ENCODE assay signal across 2 cellular contexts in the genomic region with DNA sequence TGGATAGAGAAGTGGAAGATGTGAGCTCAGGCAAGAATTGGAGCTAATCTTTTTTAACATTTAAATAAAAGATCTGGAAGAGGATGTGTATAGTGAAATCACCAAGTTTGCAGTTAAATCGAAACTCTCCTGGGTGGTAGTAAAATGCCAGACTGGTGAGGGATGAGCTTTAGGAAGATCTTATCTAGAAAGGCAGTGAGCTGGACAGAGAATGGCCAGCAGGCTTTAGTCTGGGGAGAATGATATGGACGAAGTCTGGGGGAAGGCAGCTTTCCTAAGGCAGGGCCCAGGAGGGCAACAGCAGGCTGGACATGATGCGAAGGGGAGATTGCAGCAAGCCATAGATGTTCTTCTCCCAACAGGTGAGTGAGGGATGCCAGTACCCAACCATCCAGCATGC.
TF ChIP-seq lines count a peak whose summit lies in the region.

No MANE protein-coding gene starts in this region.

TF ChIP-seq in SK-N-SH, 30 proteins besides CTCF, POLR2A, EP300 and RAD21:
- TF ChIP-seq, protein P1, sequence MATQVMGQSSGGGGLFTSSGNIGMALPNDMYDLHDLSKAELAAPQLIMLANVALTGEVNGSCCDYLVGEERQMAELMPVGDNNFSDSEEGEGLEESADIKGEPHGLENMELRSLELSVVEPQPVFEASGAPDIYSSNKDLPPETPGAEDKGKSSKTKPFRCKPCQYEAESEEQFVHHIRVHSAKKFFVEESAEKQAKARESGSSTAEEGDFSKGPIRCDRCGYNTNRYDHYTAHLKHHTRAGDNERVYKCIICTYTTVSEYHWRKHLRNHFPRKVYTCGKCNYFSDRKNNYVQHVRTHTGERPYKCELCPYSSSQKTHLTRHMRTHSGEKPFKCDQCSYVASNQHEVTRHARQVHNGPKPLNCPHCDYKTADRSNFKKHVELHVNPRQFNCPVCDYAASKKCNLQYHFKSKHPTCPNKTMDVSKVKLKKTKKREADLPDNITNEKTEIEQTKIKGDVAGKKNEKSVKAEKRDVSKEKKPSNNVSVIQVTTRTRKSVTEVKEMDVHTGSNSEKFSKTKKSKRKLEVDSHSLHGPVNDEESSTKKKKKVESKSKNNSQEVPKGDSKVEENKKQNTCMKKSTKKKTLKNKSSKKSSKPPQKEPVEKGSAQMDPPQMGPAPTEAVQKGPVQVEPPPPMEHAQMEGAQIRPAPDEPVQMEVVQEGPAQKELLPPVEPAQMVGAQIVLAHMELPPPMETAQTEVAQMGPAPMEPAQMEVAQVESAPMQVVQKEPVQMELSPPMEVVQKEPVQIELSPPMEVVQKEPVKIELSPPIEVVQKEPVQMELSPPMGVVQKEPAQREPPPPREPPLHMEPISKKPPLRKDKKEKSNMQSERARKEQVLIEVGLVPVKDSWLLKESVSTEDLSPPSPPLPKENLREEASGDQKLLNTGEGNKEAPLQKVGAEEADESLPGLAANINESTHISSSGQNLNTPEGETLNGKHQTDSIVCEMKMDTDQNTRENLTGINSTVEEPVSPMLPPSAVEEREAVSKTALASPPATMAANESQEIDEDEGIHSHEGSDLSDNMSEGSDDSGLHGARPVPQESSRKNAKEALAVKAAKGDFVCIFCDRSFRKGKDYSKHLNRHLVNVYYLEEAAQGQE (IDR thresholded peaks at IDR 0.05; ENCODE audit: low read depth, low read length) = 0 out of 2 replicates have a peak, but pooled peaks have one; percentile 46
- TF ChIP-seq SIN3A (IDR thresholded peaks at IDR 0.05; ENCODE audit: borderline replicate concordance, low read depth, low read length) = no peak
- peak; percentile 83 for TF ChIP-seq GATA2 (CRISPR knock-in tag; IDR thresholded peaks at IDR 0.05)

TF ChIP-seq in SK-N-SH treated with all-trans-retinoic acid at 6 μM for 48 hours, 23 proteins besides CTCF, POLR2A, EP300 and RAD21 (continued from another document):
- TF ChIP-seq ZNF8 (CRISPR knock-in tag; IDR thresholded peaks at IDR 0.05) (no peak), TCF4 (CRISPR knock-in tag; IDR thresholded peaks at IDR 0.05; ENCODE audit: borderline replicate concordance) (no peak)
